ENCODE assay signal across 8 cellular contexts in the genomic region with DNA sequence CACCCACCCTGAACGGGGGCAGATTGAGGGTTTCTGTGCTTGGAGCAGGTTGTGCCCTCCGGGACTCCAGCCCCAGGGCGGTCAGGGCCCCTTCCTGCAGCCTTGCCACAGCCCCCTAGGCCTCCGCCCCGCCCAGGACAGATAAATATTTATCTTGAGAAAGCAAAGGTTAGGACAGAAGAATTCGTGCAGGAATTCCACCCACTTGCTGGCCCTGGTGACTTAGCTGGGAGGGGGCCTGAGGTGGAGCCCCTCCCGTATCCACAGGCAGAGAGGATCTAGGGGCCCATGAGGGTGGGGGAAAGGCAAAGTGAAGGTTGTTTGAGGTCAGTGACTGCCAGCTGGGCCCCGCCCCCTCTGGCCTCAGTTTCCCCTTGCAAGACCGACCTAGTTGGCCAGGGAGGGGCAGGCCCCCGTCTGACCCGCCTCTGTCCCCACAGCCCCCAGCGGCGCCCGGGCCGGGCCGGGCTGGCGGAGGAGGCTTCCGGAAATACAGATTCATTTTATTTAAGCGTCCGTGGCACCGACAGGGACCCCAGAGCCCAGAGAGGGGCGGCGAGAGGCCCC. TPM values are rescaled to one million over a fixed set of nuclear protein-coding genes. Genes with fewer than 3 reads are reported as not detected.
DNase-seq lines count a peak whose midpoint lies in the region; ATAC-seq and TF ChIP-seq lines count a peak whose summit lies in the region.

No MANE protein-coding gene starts in this region.

- 40 to 48% methylated on average over 23 of the region's 23 CpGs for WGBS in sigmoid colon, 2 donors

- peak in 3 of 4 donors; percentile 2 to 3 (median 2) for TF ChIP-seq EP300 in sigmoid colon (IDR thresholded peaks at IDR 0.05)

- peak overlapping the region; percentile 84 for H3K27ac Mint-ChIP-seq in T-helper 17 cell

- H3K27me3 ChIP-seq in sigmoid colon: no peaks in the 10 kb centered on the region

- no peaks in the 10 kb centered on the region for H3K9me3 ChIP-seq in T-helper 17 cell (ENCODE audit: control insufficient read depth, low read length, poor library complexity, severe bottlenecking)
- no peaks in the 10 kb centered on the region for H3K9me3 ChIP-seq in sigmoid colon

- DNase-seq in T-helper 17 cell (no peak), fibroblast of the aortic adventitia (ENCODE audit: low read depth) (no peak), sigmoid colon (no peak), pons (ENCODE audit: low spot score) (no peak), HPDE6-E6E7 (ENCODE audit: extremely low spot score) (no peak), NCI-H2171 treated with DMSO at 0.1 percent for 48 hours (lab: John Stamatoyannopoulos, UW) (no peak)
- DNase-seq in activated effector memory CD4-positive, alpha-beta T cell treated with Interleukin-2 at 50 U/mL for 16 hours: no peak

- no peak for TF ChIP-seq POLR2A in sigmoid colon (IDR thresholded peaks at IDR 0.05)

- H3K4me1 ChIP-seq in sigmoid colon: peaks cover 6 to 72% (median 62%) of the 10 kb centered on the region in 4 donors

- intact Hi-C loops in sigmoid colon (cut with DNase I): no loop called here

- no peaks in the 10 kb centered on the region for H3K27me3 Mint-ChIP-seq in T-helper 17 cell

- peaks cover 20 to 59% (median 26%) of the 10 kb centered on the region in 4 donors for H3K36me3 ChIP-seq in sigmoid colon

- no peak for TF ChIP-seq CTCF in fibroblast of the aortic adventitia (IDR thresholded peaks at IDR 0.05; ENCODE audit: insufficient read depth, low read length)
- no peak for TF ChIP-seq CTCF in sigmoid colon (IDR thresholded peaks at IDR 0.05)

- H3K27ac ChIP-seq in sigmoid colon: peak overlapping the region; percentile 96 to 100 (median 100)

- peak overlapping the region; percentile 76 for H3K4me3 Mint-ChIP-seq in T-helper 17 cell

- no peak for ATAC-seq in T-helper 17 cell

- peaks cover 6% of the 10 kb centered on the region for H3K36me3 Mint-ChIP-seq in T-helper 17 cell (ENCODE audit: low read depth)

- peaks cover 17% of the 10 kb centered on the region for H3K4me1 Mint-ChIP-seq in T-helper 17 cell

- H3K4me3 ChIP-seq in GM08714 (ENCODE audit: low read length): peak overlapping the region; percentile 87; the same call in 1 of the 2 replicates
- H3K4me3 ChIP-seq in fibroblast of the aortic adventitia (ENCODE audit: low read depth, low read length): peak overlapping the region; percentile 64
- H3K4me3 ChIP-seq in sigmoid colon: peak overlapping the region; percentile 75 to 96 (median 86)

RNA-seq across cellular contexts. Expression of a gene that starts 5.2 kb away (rescaled TPM):
- 100 to 1,000 TPM in 1 of 2 donors, 10 to 100 TPM in 1; 87.1 to 113 TPM for total RNA-seq in T-helper 17 cell
- 23.2 and 32.5 TPM in 2 replicates for total RNA-seq in fibroblast of the aortic adventitia (ENCODE audit: low replicate concordance)
- total RNA-seq in sigmoid colon: 10 to 100 TPM; 14.6 to 70.3 (median 15.4) TPM
- polyA plus RNA-seq in sigmoid colon: 10 to 100 TPM; 42.1 to 87.0 (median 57.7) TPM

RNA-seq across cellular contexts. Expression of a gene that starts 12.0 kb away (rescaled TPM):
- total RNA-seq in T-helper 17 cell (100 to 1,000 TPM; 104 to 115 TPM), fibroblast of the aortic adventitia (ENCODE audit: low replicate concordance) (15.7 and 55.6 TPM in 2 replicates), sigmoid colon (100 to 1,000 TPM in 3 of 4 donors, 10 to 100 TPM in 1; 74.7 to 112 (median 104) TPM)
- polyA plus RNA-seq in sigmoid colon: 100 to 1,000 TPM; 294 to 390 (median 352) TPM

RNA-seq across cellular contexts. Expression of a gene that starts 15.5 kb away (rescaled TPM):
- total RNA-seq in T-helper 17 cell (100 to 1,000 TPM; 460 to 474 TPM), fibroblast of the aortic adventitia (ENCODE audit: low replicate concordance) (245 and 776 TPM in 2 replicates), sigmoid colon (1,000 to 10,000 TPM in 1 of 4 donors, 100 to 1,000 TPM in 3; 602 to 1,004 (median 791) TPM)
- 100 to 1,000 TPM; 129 to 455 (median 265) TPM for polyA plus RNA-seq in sigmoid colon

RNA-seq across cellular contexts. Expression of a gene that starts 15.8 kb away (rescaled TPM):
- total RNA-seq in T-helper 17 cell (not detected), fibroblast of the aortic adventitia (ENCODE audit: low replicate concordance) (2.3 and 3.1 TPM in 2 replicates), sigmoid colon (under 1 TPM in 3 of 4 donors, not detected in 1; 0.36 to 0.82 (median 0.81) TPM)
- polyA plus RNA-seq in sigmoid colon: under 1 TPM in 1 of 3 donors, not detected in 2; 0.36 TPM

RNA-seq across cellular contexts. Expression of a gene that starts 21.7 kb away (rescaled TPM):
- 10 to 100 TPM; 40.6 to 43.6 TPM for total RNA-seq in T-helper 17 cell
- 25.2 and 123 TPM in 2 replicates for total RNA-seq in fibroblast of the aortic adventitia (ENCODE audit: low replicate concordance)
- 10 to 100 TPM; 24.7 to 49.3 (median 29.8) TPM for total RNA-seq in sigmoid colon
- 10 to 100 TPM; 37.0 to 87.8 (median 60.1) TPM for polyA plus RNA-seq in sigmoid colon
